ENCODE assay signal across 21 cellular contexts in the genomic region with DNA sequence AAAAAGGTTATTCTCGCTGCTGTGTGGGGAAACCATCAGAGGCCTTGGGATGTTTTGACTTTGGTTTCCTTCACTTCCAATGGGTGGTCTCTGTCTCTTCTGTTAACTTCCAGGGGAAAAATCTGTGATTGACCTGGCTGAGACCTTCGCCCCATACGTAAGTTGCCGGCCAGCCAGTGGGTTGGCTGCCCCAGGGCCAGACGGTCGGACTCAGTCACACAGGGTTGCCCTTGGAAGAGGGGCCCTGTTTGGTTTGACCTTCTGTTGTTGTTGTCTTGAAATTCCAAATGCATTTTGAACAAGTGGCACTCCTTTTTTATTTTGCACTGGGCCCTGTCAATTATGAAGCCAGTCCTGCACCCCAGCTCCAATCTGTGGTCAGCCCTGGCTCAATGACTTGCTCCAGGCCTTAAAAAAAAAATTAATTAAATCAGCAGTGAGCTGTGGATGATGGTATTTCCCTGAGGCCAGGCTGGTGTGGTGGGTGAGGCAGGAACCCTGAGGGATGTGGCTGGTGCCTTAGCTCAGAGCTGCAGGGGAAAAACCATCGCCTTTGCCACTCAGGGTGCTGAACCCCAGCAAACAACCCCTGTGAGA. TPM values are rescaled to one million over a fixed set of nuclear protein-coding genes. Genes with fewer than 3 reads are reported as not detected.
DNase-seq lines count a peak whose midpoint lies in the region; ATAC-seq and TF ChIP-seq lines count a peak whose summit lies in the region.
"Had no signal": no experiment of that assay in that cellular context is flagged by ENCODE, and none has a peak within 500 bp of the region (broad histone marks: within the 10 kb centered on the region; RNA-seq: fewer than 3 reads in every experiment).

No MANE protein-coding gene starts in this region.

- intact Hi-C loops in breast epithelium (cut with DNase I; ENCODE audit: low total_unique reads) (no loop called here), MCF 10A (cut with micrococcal nuclease) (no loop called here), lower lobe of right lung (cut with DNase I) (loop anchor here (10.0 kb wide), 1 partner anchor 52 kb away; no protein-coding TSS in a partner anchor)

- no peak for TF ChIP-seq CTCF in breast epithelium (IDR thresholded peaks at IDR 0.05)
- TF ChIP-seq CTCF in MCF 10A (IDR thresholded peaks at IDR 0.05; ENCODE audit: unreplicated experiment) = no peak
- TF ChIP-seq CTCF in lower lobe of right lung (IDR thresholded peaks at IDR 0.05) = no peak

- BruUV-seq in MCF 10A (replicated peaks; lab: Mats Ljungman, UMichigan) = no TSS peak

- no peak for TF ChIP-seq POLR2A in breast epithelium (IDR thresholded peaks at IDR 0.05)

- CTCF ChIA-PET in MCF 10A (lab: Yijun Ruan, JAX) = interaction anchor here (1.5 to 16.1 kb wide), 2 partner anchors 55 to 109 kb away, joined by 4 to 358 read pairs; no protein-coding TSS in a partner anchor

- POLR2A ChIA-PET in MCF 10A (lab: Yijun Ruan, JAX) = no interaction called here

- ATAC-seq in lower lobe of right lung (no peak), GM21360 (IDR thresholded peaks at IDR 0.05; ENCODE audit: unreplicated experiment) (no peak)
- ATAC-seq: GM23338 had no signal

- H3K27ac ChIP-seq in breast epithelium = peak overlapping the region; percentile 25 to 75
- peak overlapping the region; percentile 94 for H3K27ac ChIP-seq in caudate nucleus (ENCODE audit: low read depth, low read length)
- H3K27ac ChIP-seq in lower lobe of right lung = no peak overlapping the region
- peak overlapping the region; percentile 50 for H3K27ac ChIP-seq in temporal lobe (ENCODE audit: low read depth, low read length)
- H3K27ac ChIP-seq: 22Rv1, C4-2B had no signal

- H3K4me1 ChIP-seq in breast epithelium (no peaks in the 10 kb centered on the region), lower lobe of right lung (no peaks in the 10 kb centered on the region)

- no peaks in the 10 kb centered on the region for H3K27me3 Mint-ChIP-seq in MCF 10A (ENCODE audit: insufficient read depth, unreplicated experiment)

- H3K36me3 Mint-ChIP-seq in MCF 10A (ENCODE audit: insufficient read depth, unreplicated experiment) = no peaks in the 10 kb centered on the region

- no peak overlapping the region for H3K27ac Mint-ChIP-seq in MCF 10A (ENCODE audit: low read depth, unreplicated experiment)
- H3K27ac Mint-ChIP-seq: GM23338 had no signal

- H3K36me3 ChIP-seq in breast epithelium = no peaks in the 10 kb centered on the region
- H3K36me3 ChIP-seq in lower lobe of right lung = peaks cover 4% of the 10 kb centered on the region

- H3K4me3 Mint-ChIP-seq in MCF 10A (ENCODE audit: unreplicated experiment) = no peak overlapping the region
- H3K4me3 Mint-ChIP-seq: GM23338 had no signal

- no peak overlapping the region for H3K4me3 ChIP-seq in breast epithelium
- H3K4me3 ChIP-seq in lower lobe of right lung = peak overlapping the region; percentile 52
- H3K4me3 ChIP-seq: GM23338 had no signal

- H3K27me3 ChIP-seq in breast epithelium (no peaks in the 10 kb centered on the region), lower lobe of right lung (ENCODE audit: low read depth) (no peaks in the 10 kb centered on the region)

- DNase-seq in breast epithelium (ENCODE audit: low spot score in 2 of 2) = no peak
- no peak for DNase-seq in MCF 10A (ENCODE audit: unreplicated experiment)
- no peak for DNase-seq in caudate nucleus (lab: John Stamatoyannopoulos, UW)
- DNase-seq in lower lobe of right lung = no peak
- DNase-seq in HuH-7.5 (ENCODE audit: low spot score) = no peak
- DNase-seq in nucleus accumbens (lab: John Stamatoyannopoulos, UW) = no peak
- DNase-seq: AML-193, HCEC 1CT, KBM-7, NCI-H1436, NCI-H2029, NCI-H345, NCI-H524 treated with DMSO at 0.1 percent for 48 hours, SHP77 treated with DMSO at 0.1 percent for 48 hours had no signal

- peaks cover 7% of the 10 kb centered on the region for H3K9me3 Mint-ChIP-seq in MCF 10A (ENCODE audit: unreplicated experiment)
- H3K9me3 Mint-ChIP-seq: GM23338 had no signal

- H3K9me3 ChIP-seq in breast epithelium (no peaks in the 10 kb centered on the region), lower lobe of right lung (no peaks in the 10 kb centered on the region)

- peaks cover 5% of the 10 kb centered on the region for H3K4me1 Mint-ChIP-seq in MCF 10A (ENCODE audit: insufficient read depth, unreplicated experiment)

RNA-seq across cellular contexts. Expression of a gene that starts 4.5 kb away (rescaled TPM):
- 10 to 100 TPM; 17.7 to 64.5 (median 31.9) TPM for total RNA-seq in breast epithelium
- total RNA-seq in MCF 10A (2022) = not detected in 2 replicates
- total RNA-seq in lower lobe of right lung = 74.5 TPM
- 32.2 TPM for total RNA-seq in temporal lobe
- total RNA-seq: G401, RPMI7951 had no signal

RNA-seq across cellular contexts. Expression of a gene that starts 35.7 kb away (rescaled TPM):
- total RNA-seq in breast epithelium (10 to 100 TPM; 12.1 to 31.5 (median 17.6) TPM), MCF 10A (2022) (4.3 and 14.4 TPM in 2 replicates), lower lobe of right lung (20.2 TPM), temporal lobe (0.98 TPM)

Comparison
In these comparisons a context has a peak if more than half of its experiments do, and no peak if none do; other contexts are left out.
1. RNA of a gene that starts 4.5 kb away (total RNA-seq): 74.5 TPM in lower lobe of right lung (single experiment), 32.2 TPM in temporal lobe (single experiment) and 17.7 to 64.5 TPM in breast epithelium; not detected in MCF 10A; every median in the first group is over 10 times any median in the second.